ENCODE assay signal across 12 cellular contexts in genomic region chr17:835263-835662, GRCh38. TPM values are rescaled to one million over a fixed set of nuclear protein-coding genes. Genes with fewer than 3 reads are reported as not detected.
A peak's percentile ranks its signal among the peaks of the same experiment; 100 is the strongest.
DNase-seq lines count a peak whose midpoint lies in the region; ATAC-seq and TF ChIP-seq lines count a peak whose summit lies in the region.
"Had no signal": no experiment of that assay in that cellular context is flagged by ENCODE, and none has a peak within 500 bp of the region (broad histone marks: within the 10 kb centered on the region; RNA-seq: fewer than 3 reads in every experiment).

No MANE protein-coding gene starts in this region.

- no peaks in the 10 kb centered on the region for H3K79me2 ChIP-seq in SK-N-SH (ENCODE audit: insufficient read depth)
- H3K79me2 ChIP-seq: parathyroid adenoma had no signal

- 0 out of 2 replicates have a peak, but pooled peaks cover 4% of the 10 kb centered on the region for H4K20me1 ChIP-seq in SK-N-SH (ENCODE audit: insufficient read depth)

- no peak for TF ChIP-seq RAD21 in SK-N-SH (IDR thresholded peaks at IDR 0.05; ENCODE audit: low read length)

- TF ChIP-seq CTCF in SK-N-SH (IDR thresholded peaks at IDR 0.05) = no peak

- H3K36me3 Mint-ChIP-seq in activated CD8-positive, alpha-beta T cell treated with anti-CD3 and anti-CD28 coated beads, Interleukin-2, amount 10 ng/mL, durations not matched to agents 7 days and 5 days (ENCODE audit: low read depth) = no peaks in the 10 kb centered on the region

- no peaks in the 10 kb centered on the region for H3K9me2 ChIP-seq in SK-N-SH

- H3K27ac ChIP-seq in SK-N-SH (ENCODE audit: low read depth in 2 of 2, low read length in 1 of 2) (peak overlapping the region in 1 of 2 experiments; percentile 68; a peak in 2 of 4 replicates), rectal smooth muscle tissue (ENCODE audit: low read depth, low read length) (peak overlapping the region; percentile 64)
- H3K27ac ChIP-seq: epithelial cell of prostate, parathyroid adenoma had no signal

- H3K27me3 Mint-ChIP-seq in activated CD8-positive, alpha-beta T cell treated with anti-CD3 and anti-CD28 coated beads, Interleukin-2, amount 10 ng/mL, durations not matched to agents 7 days and 5 days (ENCODE audit: low read depth) = no peaks in the 10 kb centered on the region

- no peak overlapping the region for H3K4me3 ChIP-seq in SK-N-SH (ENCODE audit: low read depth in 2 of 2, low read length in 1 of 2)
- H3K4me3 ChIP-seq in rectal smooth muscle tissue (ENCODE audit: low read length) = no peak overlapping the region

- no peak overlapping the region for H2AFZ ChIP-seq in SK-N-SH (ENCODE audit: low read depth)
- H2AFZ ChIP-seq: parathyroid adenoma had no signal

- POLR2A ChIA-PET in SK-N-SH (lab: Yijun Ruan, JAX) = no interaction called here
- POLR2A ChIA-PET in activated CD8-positive, alpha-beta T cell treated with anti-CD3 and anti-CD28 coated beads, Interleukin-2, amount 10 ng/mL, durations not matched to agents 7 days and 5 days (lab: Charles Lee) = no interaction called here

- no peak overlapping the region for H3K27ac Mint-ChIP-seq in activated CD8-positive, alpha-beta T cell treated with anti-CD3 and anti-CD28 coated beads, Interleukin-2, amount 10 ng/mL, durations not matched to agents 7 days and 5 days
- H3K27ac Mint-ChIP-seq: T-helper 1 cell treated with Interleukin-12 subunit alpha and Interleukin-12 subunit beta and Interleukin-4 antibody, amounts not matched to agents 30 μg/mL and 1 μg/mL, for 36 hours had no signal

- no peaks in the 10 kb centered on the region for H3F3A ChIP-seq in SK-N-SH (replicated peaks; ENCODE audit: insufficient read depth)

- TF ChIP-seq EP300 in SK-N-SH (IDR thresholded peaks at IDR 0.05; ENCODE audit: borderline replicate concordance in 1 of 2, low read depth in 1 of 2, low read length in 1 of 2) = peak in 1 of 2 experiments; percentile 55; a peak in 1 of 4 replicates

- H3K4me1 ChIP-seq in SK-N-SH (ENCODE audit: control insufficient read depth in 1 of 2, insufficient read depth in 2 of 2, low read depth in 1 of 2, low read length in 1 of 2) (no peaks in the 10 kb centered on the region), rectal smooth muscle tissue (ENCODE audit: control insufficient read depth, insufficient read depth, low read length) (no peaks in the 10 kb centered on the region)
- H3K4me1 ChIP-seq: parathyroid adenoma had no signal

- H3K9me3 ChIP-seq in SK-N-SH = no peaks in the 10 kb centered on the region

- DNase-seq in GM03348 (ENCODE audit: low spot score) (peak; percentile 91), SK-N-SH (no peak), foreskin melanocyte (peak; percentile 62), NOMO-1 treated with DMSO at 0.1 percent for 48 hours (lab: John Stamatoyannopoulos, UW; ENCODE audit: unreplicated experiment) (no peak), germinal center (ENCODE audit: low spot score) (no peak), NCI-H510A (lab: John Stamatoyannopoulos, UW) (no peak)
- no peak for DNase-seq in activated CD8-positive, alpha-beta T cell treated with anti-CD3 and anti-CD28 coated beads, Interleukin-2, amount 10 ng/mL, durations not matched to agents 7 days and 5 days
- DNase-seq: activated effector memory CD4-positive, alpha-beta T cell treated with anti-CD3 and anti-CD28 coated beads, Interleukin-2, amount 50 U/mL, for 16 hours had no signal

- H3K4me3 Mint-ChIP-seq in activated CD8-positive, alpha-beta T cell treated with anti-CD3 and anti-CD28 coated beads, Interleukin-2, amount 10 ng/mL, durations not matched to agents 7 days and 5 days = no peak overlapping the region
- H3K4me3 Mint-ChIP-seq: T-helper 1 cell treated with Interleukin-12 subunit alpha and Interleukin-12 subunit beta and Interleukin-4 antibody, amounts not matched to agents 30 μg/mL and 1 μg/mL, for 36 hours had no signal

- H3K9me3 Mint-ChIP-seq in activated CD8-positive, alpha-beta T cell treated with anti-CD3 and anti-CD28 coated beads, Interleukin-2, amount 10 ng/mL, durations not matched to agents 7 days and 5 days (ENCODE audit: insufficient read depth) = no peaks in the 10 kb centered on the region
- H3K9me3 Mint-ChIP-seq: T-helper 1 cell treated with Interleukin-12 subunit alpha and Interleukin-12 subunit beta and Interleukin-4 antibody, amounts not matched to agents 30 μg/mL and 1 μg/mL, for 36 hours had no signal

- H3K4me2 ChIP-seq in SK-N-SH = no peak overlapping the region

- H3K27me3 ChIP-seq in SK-N-SH (ENCODE audit: insufficient read depth) = peaks cover 18% of the 10 kb centered on the region; the same call in 1 of the 2 replicates
- no peaks in the 10 kb centered on the region for H3K27me3 ChIP-seq in rectal smooth muscle tissue (ENCODE audit: control insufficient read depth, insufficient read depth, low read length)

- ATAC-seq in activated CD8-positive, alpha-beta T cell treated with anti-CD3 and anti-CD28 coated beads, Interleukin-2, amount 10 ng/mL, durations not matched to agents 7 days and 5 days = no peak

- no peaks in the 10 kb centered on the region for H3K4me1 Mint-ChIP-seq in activated CD8-positive, alpha-beta T cell treated with anti-CD3 and anti-CD28 coated beads, Interleukin-2, amount 10 ng/mL, durations not matched to agents 7 days and 5 days (ENCODE audit: low read depth)

- no peak overlapping the region for H3K9ac ChIP-seq in SK-N-SH
- no peak overlapping the region for H3K9ac ChIP-seq in rectal smooth muscle tissue (ENCODE audit: low read length)
- H3K9ac ChIP-seq: parathyroid adenoma had no signal

- CTCF ChIA-PET in SK-N-SH (lab: Yijun Ruan, JAX) = no interaction called here
- CTCF ChIA-PET in activated CD8-positive, alpha-beta T cell treated with anti-CD3 and anti-CD28 coated beads, Interleukin-2, amount 10 ng/mL, durations not matched to agents 7 days and 5 days (lab: Charles Lee) = no interaction called here

- H3K36me3 ChIP-seq in SK-N-SH (replicated peaks in 1 of 2; ENCODE audit: control insufficient read depth in 1 of 2, insufficient read depth in 2 of 2, low read length in 1 of 2) (no peaks in the 10 kb centered on the region), rectal smooth muscle tissue (ENCODE audit: control insufficient read depth, insufficient read depth, low read length) (no peaks in the 10 kb centered on the region)

- WGBS in SK-N-SH (ENCODE audit: low lambda C conversion rate) = 26% methylated on average over 9 of the region's 9 CpGs

TF ChIP-seq in SK-N-SH, 30 proteins besides CTCF, POLR2A, EP300 and RAD21 (continues in another document):
- peak; percentile 82 for TF ChIP-seq TCF12 (IDR thresholded peaks at IDR 0.05)
- TF ChIP-seq MXI1 (IDR thresholded peaks at IDR 0.05; ENCODE audit: low read depth, low read length) = no peak
- peak; percentile 38; the same call in 1 of the 2 replicates for TF ChIP-seq POLR2AphosphoS5 (IDR thresholded peaks at IDR 0.05; ENCODE audit: low read depth, low read length)
- no peak for TF ChIP-seq YY1 (IDR thresholded peaks at IDR 0.05; ENCODE audit: low read depth)
- no peak for TF ChIP-seq SMC3 (IDR thresholded peaks at IDR 0.05; ENCODE audit: low read depth, low read length)
- no peak for TF ChIP-seq RFX5 (IDR thresholded peaks at IDR 0.05; ENCODE audit: low read length)
- TF ChIP-seq CHD2 (IDR thresholded peaks at IDR 0.05; ENCODE audit: low read length, partially characterized antibody) = no peak
- no peak for TF ChIP-seq FOXJ3 (CRISPR knock-in tag; IDR thresholded peaks at IDR 0.05)
- TF ChIP-seq SIN3A (IDR thresholded peaks at IDR 0.05; ENCODE audit: borderline replicate concordance, low read depth, low read length) = no peak
- TF ChIP-seq GABPA (IDR thresholded peaks at IDR 0.05; ENCODE audit: low read depth) = no peak
- TF ChIP-seq RXRA (IDR thresholded peaks at IDR 0.05; ENCODE audit: borderline replicate concordance, low read depth) = peak; percentile 36; the same call in 1 of the 2 replicates
- TF ChIP-seq ZBTB33 (IDR thresholded peaks at IDR 0.05; ENCODE audit: borderline replicate concordance, low read depth) = no peak
- TF ChIP-seq JUND (IDR thresholded peaks at IDR 0.05) = peak; percentile 50
- peak; percentile 56; the same call in 1 of the 2 replicates for TF ChIP-seq MEF2A (IDR thresholded peaks at IDR 0.05; ENCODE audit: borderline replicate concordance, low read depth)

RNA-seq across cellular contexts. Expression of gene MRM3, which starts 53.1 kb away (rescaled TPM):
- polyA plus RNA-seq in SK-N-SH (2012; rRNA removed) = 16.4 and 17.4 TPM in 2 replicates
- 13.0 and 15.4 TPM in 2 replicates for polyA plus RNA-seq in SK-N-SH (2012; cell fraction: cytosol; rRNA removed)
- 14.5 and 16.5 TPM in 2 replicates for polyA plus RNA-seq in SK-N-SH (2012; cell fraction: nucleus; rRNA removed)
- 10 to 100 TPM; 19.4 to 19.6 TPM for total RNA-seq in activated CD8-positive, alpha-beta T cell treated with anti-CD3 and anti-CD28 coated beads, Interleukin-2, amount 10 ng/mL, durations not matched to agents 7 days and 5 days

RNA-seq across cellular contexts. Expression of gene GLOD4, which starts 53.2 kb away (rescaled TPM):
- polyA plus RNA-seq in SK-N-SH (2012; rRNA removed) = 34.3 and 40.0 TPM in 2 replicates
- 45.0 and 56.7 TPM in 2 replicates for polyA plus RNA-seq in SK-N-SH (2012; cell fraction: cytosol; rRNA removed)
- polyA plus RNA-seq in SK-N-SH (2012; cell fraction: nucleus; rRNA removed) = 26.1 and 46.1 TPM in 2 replicates
- 10 to 100 TPM; 57.5 to 59.1 TPM for total RNA-seq in activated CD8-positive, alpha-beta T cell treated with anti-CD3 and anti-CD28 coated beads, Interleukin-2, amount 10 ng/mL, durations not matched to agents 7 days and 5 days

Comparison
In these comparisons a context has a peak if more than half of its experiments do, and no peak if none do; other contexts are left out.
1. DNase-seq: peak in GM03348 (single experiment) and foreskin melanocyte (single experiment); none in SK-N-SH (single experiment), NOMO-1 treated with DMSO at 0.1 percent for 48 hours (single experiment), germinal center (single experiment), NCI-H510A (single experiment) and activated CD8-positive, alpha-beta T cell treated with anti-CD3 and anti-CD28 coated beads, Interleukin-2, amount 10 ng/mL, durations not matched to agents 7 days and 5 days (single experiment).